In the genomic region with DNA sequence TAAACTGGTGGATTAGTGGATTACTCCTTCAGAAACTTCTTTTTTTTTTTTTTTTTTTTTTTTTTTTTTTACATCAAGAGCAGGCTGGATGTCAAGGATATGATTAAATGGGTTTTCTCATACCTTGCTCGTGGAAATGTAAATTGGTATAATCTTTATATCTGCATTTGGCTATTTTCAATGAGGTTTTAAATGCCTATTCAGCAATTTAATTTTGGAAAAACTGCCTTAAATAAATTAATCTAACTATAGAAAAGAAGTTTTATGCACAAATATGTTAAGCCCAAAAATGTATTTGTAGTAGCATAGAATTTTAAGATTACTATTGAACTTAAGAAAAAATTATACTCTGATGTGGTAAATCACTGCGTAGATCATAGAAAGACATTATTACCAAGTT, we compare ENCODE assay signal across 29 cellular contexts. TPM values are rescaled to one million over a fixed set of nuclear protein-coding genes. Genes with fewer than 3 reads are reported as not detected.
"Had no signal": no experiment of that assay in that cellular context is flagged by ENCODE, and none has a peak within 500 bp of the region (broad histone marks: within the 10 kb centered on the region; RNA-seq: fewer than 3 reads in every experiment).

No MANE protein-coding gene starts in this region.

- DNase-seq: activated CD4-positive, alpha-beta memory T cell treated with anti-CD3 and anti-CD28 coated beads, Interleukin-2, amount 10 ng/mL, durations not matched to agents 7 days and 5 days; activated CD4-positive, alpha-beta T cell treated with anti-CD3 and anti-CD28 coated beads for 36 hours; activated CD4-positive, alpha-beta T cell treated with anti-CD3 and anti-CD28 coated beads, Interleukin-2, amount 10 ng/mL, durations not matched to agents 7 days and 5 days; activated CD4-positive, alpha-beta T cell treated with anti-CD3 and anti-CD28 coated beads, Interleukin-2, amount 50 U/mL, for 4 hours; activated CD4-positive, CD25-positive, alpha-beta regulatory T cell; activated CD4-positive, CD25-positive, alpha-beta regulatory T cell treated with anti-CD3 and anti-CD28 coated beads, Interleukin-2, amount 50 U/mL, for 72 hours; activated CD8-positive, alpha-beta memory T cell treated with anti-CD3 and anti-CD28 coated beads, Interleukin-2, amount 50 U/mL, for 48 hours; activated gamma-delta T cell; activated naive CD4-positive, alpha-beta T cell; activated naive CD4-positive, alpha-beta T cell treated with anti-CD3 and anti-CD28 coated beads, Interleukin-2, amount 10 ng/mL, durations not matched to agents 7 days and 5 days; activated naive CD8-positive, alpha-beta T cell treated with anti-CD3 and anti-CD28 coated beads, Interleukin-2, amount 10 ng/mL, durations not matched to agents 7 days and 5 days; activated T-cell treated with anti-CD3 and anti-CD28 coated beads for 4 hours; activated T-cell treated with anti-CD3 and anti-CD28 coated beads, Interleukin-2, amount 50 U/mL, for 24 hours; activated T-cell treated with anti-CD3 and anti-CD28 coated beads, Interleukin-2, amount 50 U/mL, for 72 hours; central memory CD4-positive, alpha-beta T cell; cerebellar nuclear complex; dorsolateral prefrontal cortex; effector memory CD4-positive, alpha-beta T cell; esophagus squamous epithelium; foreskin melanocyte; T-helper 2 cell had no signal

- H3K27ac Mint-ChIP-seq: activated CD4-positive, alpha-beta memory T cell treated with anti-CD3 and anti-CD28 coated beads, Interleukin-2, amount 10 ng/mL, durations not matched to agents 7 days and 5 days; activated CD4-positive, alpha-beta T cell treated with anti-CD3 and anti-CD28 coated beads for 36 hours; activated CD4-positive, alpha-beta T cell treated with anti-CD3 and anti-CD28 coated beads, Interleukin-2, amount 10 ng/mL, durations not matched to agents 7 days and 5 days; activated naive CD4-positive, alpha-beta T cell treated with anti-CD3 and anti-CD28 coated beads, Interleukin-2, amount 10 ng/mL, durations not matched to agents 7 days and 5 days; activated naive CD4-positive, alpha-beta T cell treated with anti-CD3 and anti-CD28 coated beads, Interleukin-2, amount 50 U/mL, for 72 hours; activated naive CD8-positive, alpha-beta T cell treated with anti-CD3 and anti-CD28 coated beads, Interleukin-2, amount 10 ng/mL, durations not matched to agents 7 days and 5 days; activated T-cell treated with anti-CD3 and anti-CD28 coated beads, Interleukin-2, amount 50 U/mL, for 24 hours; activated T-cell treated with anti-CD3 and anti-CD28 coated beads, Interleukin-2, amount 50 U/mL, for 72 hours; brain; dendritic cell treated with granulocyte-macrophage colony-stimulating factor and Interleukin-4, amounts not matched to agents 40 ng/mL and 50 ng/mL, for 4 days had no signal

- H3K4me3 ChIP-seq: ascending aorta, breast epithelium, cardiac muscle cell, coronary artery, dorsolateral prefrontal cortex, esophagus squamous epithelium, gastroesophageal sphincter had no signal

- H3K36me3 ChIP-seq: ascending aorta, breast epithelium, cardiac muscle cell, esophagus squamous epithelium, gastroesophageal sphincter had no signal

- ATAC-seq: activated CD4-positive, alpha-beta T cell treated with anti-CD3 and anti-CD28 coated beads for 36 hours; activated naive CD4-positive, alpha-beta T cell treated with anti-CD3 and anti-CD28 coated beads, Interleukin-2, amount 50 U/mL, for 72 hours; activated T-cell treated with anti-CD3 and anti-CD28 coated beads, Interleukin-2, amount 50 U/mL, for 72 hours; gastroesophageal sphincter had no signal

- H3K4me3 Mint-ChIP-seq: activated CD4-positive, alpha-beta memory T cell treated with anti-CD3 and anti-CD28 coated beads, Interleukin-2, amount 10 ng/mL, durations not matched to agents 7 days and 5 days; activated CD4-positive, alpha-beta T cell treated with anti-CD3 and anti-CD28 coated beads for 36 hours; activated CD4-positive, alpha-beta T cell treated with anti-CD3 and anti-CD28 coated beads, Interleukin-2, amount 10 ng/mL, durations not matched to agents 7 days and 5 days; activated naive CD4-positive, alpha-beta T cell treated with anti-CD3 and anti-CD28 coated beads, Interleukin-2, amount 10 ng/mL, durations not matched to agents 7 days and 5 days; activated naive CD8-positive, alpha-beta T cell treated with anti-CD3 and anti-CD28 coated beads, Interleukin-2, amount 10 ng/mL, durations not matched to agents 7 days and 5 days; activated T-cell treated with anti-CD3 and anti-CD28 coated beads, Interleukin-2, amount 50 U/mL, for 24 hours; activated T-cell treated with anti-CD3 and anti-CD28 coated beads, Interleukin-2, amount 50 U/mL, for 72 hours; brain; dendritic cell treated with granulocyte-macrophage colony-stimulating factor and Interleukin-4, amounts not matched to agents 40 ng/mL and 50 ng/mL, for 4 days had no signal

- H3K9me3 ChIP-seq: ascending aorta, breast epithelium, esophagus squamous epithelium, gastroesophageal sphincter had no signal

- H3K4me1 Mint-ChIP-seq: activated CD4-positive, alpha-beta memory T cell treated with anti-CD3 and anti-CD28 coated beads, Interleukin-2, amount 10 ng/mL, durations not matched to agents 7 days and 5 days; activated CD4-positive, alpha-beta T cell treated with anti-CD3 and anti-CD28 coated beads for 36 hours; activated CD4-positive, alpha-beta T cell treated with anti-CD3 and anti-CD28 coated beads, Interleukin-2, amount 10 ng/mL, durations not matched to agents 7 days and 5 days; activated naive CD4-positive, alpha-beta T cell treated with anti-CD3 and anti-CD28 coated beads, Interleukin-2, amount 10 ng/mL, durations not matched to agents 7 days and 5 days; activated naive CD8-positive, alpha-beta T cell treated with anti-CD3 and anti-CD28 coated beads, Interleukin-2, amount 10 ng/mL, durations not matched to agents 7 days and 5 days had no signal

- H3K27ac ChIP-seq: ascending aorta, breast epithelium, cardiac muscle cell, coronary artery, dorsolateral prefrontal cortex, esophagus squamous epithelium, gastroesophageal sphincter had no signal

- H3K9me3 Mint-ChIP-seq: activated CD4-positive, alpha-beta memory T cell treated with anti-CD3 and anti-CD28 coated beads, Interleukin-2, amount 10 ng/mL, durations not matched to agents 7 days and 5 days; activated CD4-positive, alpha-beta T cell treated with anti-CD3 and anti-CD28 coated beads, Interleukin-2, amount 10 ng/mL, durations not matched to agents 7 days and 5 days; activated naive CD4-positive, alpha-beta T cell treated with anti-CD3 and anti-CD28 coated beads, Interleukin-2, amount 10 ng/mL, durations not matched to agents 7 days and 5 days; activated naive CD4-positive, alpha-beta T cell treated with anti-CD3 and anti-CD28 coated beads, Interleukin-2, amount 50 U/mL, for 72 hours; activated naive CD8-positive, alpha-beta T cell treated with anti-CD3 and anti-CD28 coated beads, Interleukin-2, amount 10 ng/mL, durations not matched to agents 7 days and 5 days; activated T-cell treated with anti-CD3 and anti-CD28 coated beads, Interleukin-2, amount 50 U/mL, for 24 hours; activated T-cell treated with anti-CD3 and anti-CD28 coated beads, Interleukin-2, amount 50 U/mL, for 72 hours; brain; dendritic cell treated with granulocyte-macrophage colony-stimulating factor and Interleukin-4, amounts not matched to agents 40 ng/mL and 50 ng/mL, for 4 days had no signal

- H3K27me3 ChIP-seq: ascending aorta, breast epithelium, gastroesophageal sphincter had no signal

- H3K36me3 Mint-ChIP-seq: activated naive CD4-positive, alpha-beta T cell treated with anti-CD3 and anti-CD28 coated beads, Interleukin-2, amount 10 ng/mL, durations not matched to agents 7 days and 5 days; activated naive CD4-positive, alpha-beta T cell treated with anti-CD3 and anti-CD28 coated beads, Interleukin-2, amount 50 U/mL, for 72 hours; activated naive CD8-positive, alpha-beta T cell treated with anti-CD3 and anti-CD28 coated beads, Interleukin-2, amount 10 ng/mL, durations not matched to agents 7 days and 5 days; brain had no signal

- H3K4me1 ChIP-seq: ascending aorta, breast epithelium, esophagus squamous epithelium, gastroesophageal sphincter had no signal

RNA-seq across cellular contexts. Expression of a gene that starts 11.4 kb away (rescaled TPM):
- total RNA-seq: activated CD4-positive, alpha-beta T cell treated with anti-CD3 and anti-CD28 coated beads for 36 hours; activated CD4-positive, alpha-beta T cell treated with anti-CD3 and anti-CD28 coated beads, Interleukin-2, amount 10 ng/mL, durations not matched to agents 7 days and 5 days; activated naive CD4-positive, alpha-beta T cell treated with anti-CD3 and anti-CD28 coated beads, Interleukin-2, amount 50 U/mL, for 72 hours had no signal
